8 cellular contexts compared by ENCODE assay signal in genomic region chr4:7842384-7843279, GRCh38.
DNase-seq lines count a peak whose midpoint lies in the region; ATAC-seq lines count a peak whose summit lies in the region.

No MANE protein-coding gene starts in this region.

- H3K27ac ChIP-seq in right cardiac atrium (ENCODE audit: low read length), result peak overlapping the region; percentile 97
- peak overlapping the region in 18 of 21 experiments; percentile 40 to 84 (median 70) for H3K27ac ChIP-seq in skin epidermis

- intact Hi-C loops in right cardiac atrium (cut with DNase I), result loop anchor here in 2 of 4 donors (5.0 kb wide), 1 partner anchor 35 kb away; no protein-coding TSS in a partner anchor

- H3K27me3 ChIP-seq in right cardiac atrium (ENCODE audit: control insufficient read depth, insufficient read depth), result no peaks in the 10 kb centered on the region

- peak; percentile 83 to 87 for ATAC-seq in right cardiac atrium

- H3K4me3 ChIP-seq in right cardiac atrium (ENCODE audit: low read length), result no peak overlapping the region
- H3K4me3 ChIP-seq in skin epidermis, result no peak overlapping the region

- peaks cover 9% of the 10 kb centered on the region for H3K4me1 ChIP-seq in right cardiac atrium (ENCODE audit: control insufficient read depth, insufficient read depth, low read length)

- H3K9me3 ChIP-seq in right cardiac atrium (ENCODE audit: control insufficient read depth, low read length), result no peaks in the 10 kb centered on the region

- WGBS in right cardiac atrium, result 54% methylated on average over 22 of the region's 22 CpGs

- peak; percentile 41 for DNase-seq in GOT3 (lab: John Stamatoyannopoulos, UW)
- peak; percentile 96 for DNase-seq in astrocyte of the hippocampus (ENCODE audit: low read depth, low spot score)
- DNase-seq in right cardiac atrium, result peak; percentile 70 to 87 (median 84)
- DNase-seq in occipital lobe (lab: John Stamatoyannopoulos, UW), result no peak
- DNase-seq in activated CD4-positive, CD25-positive, alpha-beta regulatory T cell (lab: John Stamatoyannopoulos, UW), result no peak
- DNase-seq in stimulated activated CD4-positive, alpha-beta T cell treated with anti-CD3 and anti-CD28 coated beads, Interleukin-1b, Interleukin-23, amount 100 ng/mL, for 48 hours, result no peak
- DNase-seq in superior temporal gyrus (ENCODE audit: extremely low spot score), result no peak

Comparison
In these comparisons a context has a peak if more than half of its experiments do, and no peak if none do; other contexts are left out.
1. DNase-seq: peak in GOT3 (single experiment), astrocyte of the hippocampus (single experiment) and right cardiac atrium (3 of 3); none in occipital lobe (single experiment), activated CD4-positive, CD25-positive, alpha-beta regulatory T cell (0 of 4), stimulated activated CD4-positive, alpha-beta T cell treated with anti-CD3 and anti-CD28 coated beads, Interleukin-1b, Interleukin-23, amount 100 ng/mL, for 48 hours (single experiment) and superior temporal gyrus (single experiment).